In the genomic region with DNA sequence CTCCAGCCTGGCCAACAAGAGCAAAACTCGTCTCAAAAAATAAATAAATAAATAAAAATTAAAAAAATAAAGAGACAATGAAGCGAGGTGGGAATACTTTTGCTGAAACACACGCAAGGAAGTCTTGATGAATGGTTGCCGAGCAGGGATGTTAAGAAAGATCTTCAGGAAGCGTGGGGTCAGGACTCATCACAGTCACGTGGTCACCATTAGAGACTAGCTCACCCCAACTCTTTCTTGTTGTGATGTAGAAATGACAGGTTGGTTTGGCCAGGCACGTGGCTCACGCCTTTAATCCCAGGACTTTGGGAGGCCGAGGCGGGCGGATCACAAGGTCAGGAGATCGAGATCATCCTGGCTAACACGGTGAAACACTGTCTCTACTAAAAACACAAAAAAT, we compare ENCODE assay signal across 39 cellular contexts.
"Had no signal": no experiment of that assay in that cellular context is flagged by ENCODE, and none has a peak within 500 bp of the region (broad histone marks: within the 10 kb centered on the region; RNA-seq: fewer than 3 reads in every experiment).

No MANE protein-coding gene starts in this region.

- H3K27me3 ChIP-seq: adrenal gland, ascending aorta, body of pancreas, brain microvascular endothelial cell, breast epithelium, cardiac muscle cell had no signal

- H3K4me3 Mint-ChIP-seq: activated naive CD4-positive, alpha-beta T cell treated with anti-CD3 and anti-CD28 coated beads for 36 hours; activated naive CD4-positive, alpha-beta T cell treated with anti-CD3 and anti-CD28 coated beads, Interleukin-2, amount 10 ng/mL, durations not matched to agents 7 days and 5 days; activated naive CD4-positive, alpha-beta T cell treated with anti-CD3 and anti-CD28 coated beads, Interleukin-2, amount 50 U/mL, for 24 hours; activated naive CD8-positive, alpha-beta T cell; activated naive CD8-positive, alpha-beta T cell treated with anti-CD3 and anti-CD28 coated beads for 36 hours; activated naive CD8-positive, alpha-beta T cell treated with anti-CD3 and anti-CD28 coated beads, Interleukin-2, amount 10 ng/mL, durations not matched to agents 7 days and 5 days; activated naive CD8-positive, alpha-beta T cell treated with anti-CD3 and anti-CD28 coated beads, Interleukin-2, amount 50 U/mL, for 24 hours; activated T-cell treated with anti-CD3 and anti-CD28 coated beads, Interleukin-2, amount 50 U/mL, for 24 hours; activated T-cell treated with anti-CD3 and anti-CD28 coated beads, Interleukin-2, amount 50 U/mL, for 4 hours; activated T-cell treated with anti-CD3 and anti-CD28 coated beads, Interleukin-2, amount 50 U/mL, for 72 hours; activated T-helper 1 cell treated with anti-CD3 and anti-CD28 coated beads, Interleukin-12 subunit alpha, Interleukin-12 subunit beta, Interleukin-2, Interleukin-4 antibody, amounts not matched to agents 30 ng/mL and 10 ng/mL and 1 ng/mL, durations not matched to agents 14 hours and 24 hours and 36 hours; activated T-helper 17 cell treated with anti-CD3 and anti-CD28 coated beads, Interleukin-2, amount 50 U/mL, for 72 hours; brain; central memory CD8-positive, alpha-beta T cell had no signal

- H3K27ac Mint-ChIP-seq: activated naive CD4-positive, alpha-beta T cell treated with anti-CD3 and anti-CD28 coated beads for 36 hours; activated naive CD4-positive, alpha-beta T cell treated with anti-CD3 and anti-CD28 coated beads, Interleukin-2, amount 10 ng/mL, durations not matched to agents 7 days and 5 days; activated naive CD4-positive, alpha-beta T cell treated with anti-CD3 and anti-CD28 coated beads, Interleukin-2, amount 50 U/mL, for 24 hours; activated naive CD4-positive, alpha-beta T cell treated with anti-CD3 and anti-CD28 coated beads, Interleukin-2, amount 50 U/mL, for 72 hours; activated naive CD8-positive, alpha-beta T cell; activated naive CD8-positive, alpha-beta T cell treated with anti-CD3 and anti-CD28 coated beads for 36 hours; activated naive CD8-positive, alpha-beta T cell treated with anti-CD3 and anti-CD28 coated beads, Interleukin-2, amount 10 ng/mL, durations not matched to agents 7 days and 5 days; activated naive CD8-positive, alpha-beta T cell treated with anti-CD3 and anti-CD28 coated beads, Interleukin-2, amount 50 U/mL, for 24 hours; activated T-cell treated with anti-CD3 and anti-CD28 coated beads, Interleukin-2, amount 50 U/mL, for 24 hours; activated T-cell treated with anti-CD3 and anti-CD28 coated beads, Interleukin-2, amount 50 U/mL, for 72 hours; activated T-helper 1 cell treated with anti-CD3 and anti-CD28 coated beads, Interleukin-12 subunit alpha, Interleukin-12 subunit beta, Interleukin-2, Interleukin-4 antibody, amounts not matched to agents 30 ng/mL and 10 ng/mL and 1 ng/mL, durations not matched to agents 14 hours and 24 hours and 36 hours; activated T-helper 17 cell treated with anti-CD3 and anti-CD28 coated beads, Interleukin-2, amount 50 U/mL, for 72 hours; activated T-helper 2 cell treated with anti-CD3 and anti-CD28 coated beads, Interferon-gamma antibody, Interleukin-2, Interleukin-4, amounts not matched to agents 10 μg/mL and 5 μg/mL and 100 μg/mL, durations not matched to agents 14 hours and 24 hours and 36 hours; brain had no signal

- H3K36me3 Mint-ChIP-seq: activated naive CD4-positive, alpha-beta T cell treated with anti-CD3 and anti-CD28 coated beads, Interleukin-2, amount 10 ng/mL, durations not matched to agents 7 days and 5 days; activated naive CD4-positive, alpha-beta T cell treated with anti-CD3 and anti-CD28 coated beads, Interleukin-2, amount 50 U/mL, for 24 hours; activated naive CD4-positive, alpha-beta T cell treated with anti-CD3 and anti-CD28 coated beads, Interleukin-2, amount 50 U/mL, for 72 hours; activated naive CD8-positive, alpha-beta T cell; activated naive CD8-positive, alpha-beta T cell treated with anti-CD3 and anti-CD28 coated beads for 36 hours; activated naive CD8-positive, alpha-beta T cell treated with anti-CD3 and anti-CD28 coated beads, Interleukin-2, amount 10 ng/mL, durations not matched to agents 7 days and 5 days; brain had no signal

- H3K4me1 Mint-ChIP-seq: activated naive CD4-positive, alpha-beta T cell treated with anti-CD3 and anti-CD28 coated beads, Interleukin-2, amount 50 U/mL, for 24 hours; activated naive CD8-positive, alpha-beta T cell treated with anti-CD3 and anti-CD28 coated beads, Interleukin-2, amount 10 ng/mL, durations not matched to agents 7 days and 5 days; activated naive CD8-positive, alpha-beta T cell treated with anti-CD3 and anti-CD28 coated beads, Interleukin-2, amount 50 U/mL, for 24 hours; activated T-helper 17 cell treated with anti-CD3 and anti-CD28 coated beads, Interleukin-2, amount 50 U/mL, for 72 hours; brain had no signal

- H3K9me3 ChIP-seq: adrenal gland, ascending aorta, body of pancreas, breast epithelium had no signal

- ATAC-seq: activated naive CD4-positive, alpha-beta T cell treated with anti-CD3 and anti-CD28 coated beads, Interleukin-2, amount 50 U/mL, for 72 hours; activated naive CD8-positive, alpha-beta T cell treated with anti-CD3 and anti-CD28 coated beads, Interleukin-2, amount 50 U/mL, for 24 hours; activated T-cell treated with anti-CD3 and anti-CD28 coated beads, Interleukin-2, amount 50 U/mL, for 4 hours; activated T-cell treated with anti-CD3 and anti-CD28 coated beads, Interleukin-2, amount 50 U/mL, for 72 hours; activated T-helper 17 cell treated with anti-CD3 and anti-CD28 coated beads, Interleukin-2, amount 50 U/mL, for 72 hours; body of pancreas had no signal

- H3K36me3 ChIP-seq: adrenal gland, ascending aorta, brain microvascular endothelial cell, breast epithelium, cardiac muscle cell had no signal

- H3K4me3 ChIP-seq: adrenal gland, ascending aorta, body of pancreas, breast epithelium, cardiac muscle cell had no signal

- H3K27ac ChIP-seq: adrenal gland, ascending aorta, body of pancreas, brain microvascular endothelial cell, breast epithelium, cardiac muscle cell had no signal

- H3K4me1 ChIP-seq: adrenal gland, ascending aorta, body of pancreas, breast epithelium had no signal

- FAIRE-seq: astrocyte, bronchial epithelial cell had no signal

- H3K9me3 Mint-ChIP-seq: activated naive CD4-positive, alpha-beta T cell treated with anti-CD3 and anti-CD28 coated beads for 36 hours; activated naive CD4-positive, alpha-beta T cell treated with anti-CD3 and anti-CD28 coated beads, Interleukin-2, amount 10 ng/mL, durations not matched to agents 7 days and 5 days; activated naive CD4-positive, alpha-beta T cell treated with anti-CD3 and anti-CD28 coated beads, Interleukin-2, amount 50 U/mL, for 24 hours; activated naive CD4-positive, alpha-beta T cell treated with anti-CD3 and anti-CD28 coated beads, Interleukin-2, amount 50 U/mL, for 72 hours; activated naive CD8-positive, alpha-beta T cell treated with anti-CD3 and anti-CD28 coated beads for 36 hours; activated naive CD8-positive, alpha-beta T cell treated with anti-CD3 and anti-CD28 coated beads, Interleukin-2, amount 10 ng/mL, durations not matched to agents 7 days and 5 days; activated naive CD8-positive, alpha-beta T cell treated with anti-CD3 and anti-CD28 coated beads, Interleukin-2, amount 50 U/mL, for 24 hours; activated T-cell treated with anti-CD3 and anti-CD28 coated beads, Interleukin-2, amount 50 U/mL, for 24 hours; activated T-cell treated with anti-CD3 and anti-CD28 coated beads, Interleukin-2, amount 50 U/mL, for 4 hours; activated T-cell treated with anti-CD3 and anti-CD28 coated beads, Interleukin-2, amount 50 U/mL, for 72 hours; activated T-helper 1 cell treated with anti-CD3 and anti-CD28 coated beads, Interleukin-12 subunit alpha, Interleukin-12 subunit beta, Interleukin-2, Interleukin-4 antibody, amounts not matched to agents 30 ng/mL and 10 ng/mL and 1 ng/mL, durations not matched to agents 14 hours and 24 hours and 36 hours; activated T-helper 17 cell treated with anti-CD3 and anti-CD28 coated beads, Interleukin-2, amount 50 U/mL, for 72 hours; activated T-helper 2 cell treated with anti-CD3 and anti-CD28 coated beads, Interferon-gamma antibody, Interleukin-2, Interleukin-4, amounts not matched to agents 10 μg/mL and 5 μg/mL and 100 μg/mL, durations not matched to agents 14 hours and 24 hours and 36 hours; central memory CD8-positive, alpha-beta T cell had no signal

- DNase-seq: activated effector memory CD4-positive, alpha-beta T cell treated with anti-CD3 and anti-CD28 coated beads, Interleukin-2, amount 50 U/mL, for 16 hours; activated effector memory CD4-positive, alpha-beta T cell treated with Interleukin-2 at 50 U/mL for 16 hours; activated gamma-delta T cell; activated gamma-delta T cell treated with Interleukin-2 at 50 U/mL for 16 hours; activated naive CD4-positive, alpha-beta T cell; activated naive CD4-positive, alpha-beta T cell treated with anti-CD3 and anti-CD28 coated beads for 36 hours; activated naive CD4-positive, alpha-beta T cell treated with anti-CD3 and anti-CD28 coated beads, Interleukin-2, amount 10 ng/mL, durations not matched to agents 7 days and 5 days; activated naive CD4-positive, alpha-beta T cell treated with anti-CD3 and anti-CD28 coated beads, Interleukin-2, amount 50 U/mL, for 16 hours; activated naive CD4-positive, alpha-beta T cell treated with Interleukin-2 at 50 U/mL for 16 hours; activated naive CD8-positive, alpha-beta T cell treated with anti-CD3 and anti-CD28 coated beads for 36 hours; activated naive CD8-positive, alpha-beta T cell treated with anti-CD3 and anti-CD28 coated beads, Interleukin-2, amount 10 ng/mL, durations not matched to agents 7 days and 5 days; activated naive CD8-positive, alpha-beta T cell treated with anti-CD3 and anti-CD28 coated beads, Interleukin-2, amount 50 U/mL, for 24 hours; activated T-cell treated with anti-CD3 and anti-CD28 coated beads, Interleukin-2, amount 50 U/mL, for 24 hours; activated T-cell treated with anti-CD3 and anti-CD28 coated beads, Interleukin-2, amount 50 U/mL, for 4 hours; activated T-cell treated with anti-CD3 and anti-CD28 coated beads, Interleukin-2, amount 50 U/mL, for 48 hours; activated T-cell treated with anti-CD3 and anti-CD28 coated beads, Interleukin-2, amount 50 U/mL, for 72 hours; adrenal gland; amniotic stem cell; amygdala; anterior cingulate cortex; aorta; body of pancreas; brain microvascular endothelial cell; caudate nucleus; central memory CD4-positive, alpha-beta T cell; cerebellar nuclear complex had no signal
